In the genomic region with DNA sequence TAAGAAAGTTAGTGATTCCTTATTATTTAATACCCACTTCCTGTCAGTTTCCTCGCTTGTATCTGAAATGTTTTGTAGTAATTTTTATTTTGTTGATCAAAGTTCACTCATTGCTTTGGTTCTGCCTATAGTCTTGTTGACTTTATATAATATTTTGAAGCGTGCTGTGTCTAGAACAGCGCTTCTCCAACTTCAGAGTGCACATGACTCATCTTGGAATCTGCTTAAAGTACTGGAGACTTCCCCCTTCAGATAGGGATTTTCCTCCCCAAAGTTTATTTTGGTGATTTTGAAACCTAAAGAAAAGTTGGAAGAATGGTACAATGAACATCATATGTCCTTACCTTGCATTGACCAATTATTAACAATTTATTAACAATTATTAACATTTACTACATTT, we compare ENCODE assay signal across 11 cellular contexts. TPM values are rescaled to one million over a fixed set of nuclear protein-coding genes. Genes with fewer than 3 reads are reported as not detected.
DNase-seq lines count a peak whose midpoint lies in the region; ATAC-seq, FAIRE-seq and TF ChIP-seq lines count a peak whose summit lies in the region.
"Had no signal": no experiment of that assay in that cellular context is flagged by ENCODE, and none has a peak within 500 bp of the region (broad histone marks: within the 10 kb centered on the region; RNA-seq: fewer than 3 reads in every experiment).

No MANE protein-coding gene starts in this region.

- H3K4me3 Mint-ChIP-seq in stimulated activated naive CD8-positive, alpha-beta T cell treated with anti-CD3 and anti-CD28 coated beads, Interleukin-15, Interleukin-2, amounts not matched to agents 100 ng/mL and 50 ng/mL, for 24 hours = no peak overlapping the region
- H3K4me3 Mint-ChIP-seq in immature natural killer cell = no peak overlapping the region

- H3K4me3 ChIP-seq in K562 = no peak overlapping the region
- H3K4me3 ChIP-seq: SJSA1, vagina had no signal

- peaks cover 75% of the 10 kb centered on the region for H3K36me3 Mint-ChIP-seq in stimulated activated naive CD8-positive, alpha-beta T cell treated with anti-CD3 and anti-CD28 coated beads, Interleukin-15, Interleukin-2, amounts not matched to agents 100 ng/mL and 50 ng/mL, for 24 hours (ENCODE audit: low read depth)
- H3K36me3 Mint-ChIP-seq in immature natural killer cell = peaks cover 7 to 29% (median 10%) of the 10 kb centered on the region in 3 donors

- H3K27ac ChIP-seq in K562 (ENCODE audit: extremely low read depth, low read depth, low read length) = no peak overlapping the region
- H3K27ac ChIP-seq: SJSA1, WERI-Rb-1 had no signal

- no peaks in the 10 kb centered on the region for H3K9me3 Mint-ChIP-seq in stimulated activated naive CD8-positive, alpha-beta T cell treated with anti-CD3 and anti-CD28 coated beads, Interleukin-15, Interleukin-2, amounts not matched to agents 100 ng/mL and 50 ng/mL, for 24 hours
- H3K9me3 Mint-ChIP-seq in immature natural killer cell = no peaks in the 10 kb centered on the region

- no peaks in the 10 kb centered on the region for H3K9me1 ChIP-seq in K562 (ENCODE audit: control insufficient read depth, insufficient read depth, low read length)

- FAIRE-seq in K562 (lab: Jason Lieb, UNC) = no peak

- H3K9ac ChIP-seq in K562 (ENCODE audit: insufficient read depth in 1 of 2, low read depth in 2 of 2, low read length in 2 of 2) = no peak overlapping the region

- H3K36me3 ChIP-seq in K562 (ENCODE audit: control insufficient read depth, insufficient read depth, low read length) = peaks cover 84% of the 10 kb centered on the region

- intact Hi-C loops in K562 (cut with micrococcal nuclease) = loop anchor here (1.0 to 10.0 kb wide), 4 partner anchors 42 to 963 kb away; a partner anchor contains a TSS

- peak overlapping the region; percentile 52 for H3K27ac Mint-ChIP-seq in stimulated activated naive CD8-positive, alpha-beta T cell treated with anti-CD3 and anti-CD28 coated beads, Interleukin-15, Interleukin-2, amounts not matched to agents 100 ng/mL and 50 ng/mL, for 24 hours
- H3K27ac Mint-ChIP-seq in immature natural killer cell = peak overlapping the region; percentile 25 to 84 (median 54)

- H3K27me3 ChIP-seq in K562 (ENCODE audit: control insufficient read depth in 2 of 2, insufficient read depth in 2 of 2, low read length in 2 of 2) = no peaks in the 10 kb centered on the region
- H3K27me3 ChIP-seq: SJSA1, vagina had no signal

- TF ChIP-seq POLR2A in K562 (conservative IDR thresholded peaks at IDR 0.05) (no peak), erythroblast (IDR thresholded peaks at IDR 0.05; ENCODE audit: low read length) (no peak)

- BruUV-seq in K562 (replicated peaks; lab: Mats Ljungman, UMichigan) = no TSS peak

- CTCF ChIA-PET in K562 (lab: Yijun Ruan, JAX; ENCODE audit: low intra/inter-chr PET ratio) (interaction anchor here (0.7 to 3.7 kb wide), 5 partner anchors 14 to 985 kb away, joined by 3 to 38 read pairs (median 3); no protein-coding TSS in a partner anchor), HEK293T (lab: Yijun Ruan, JAX) (interaction anchor here (0.6 to 1.6 kb wide), 6 partner anchors 19 to 1764 kb away, joined by 3 to 12 read pairs (median 4); no protein-coding TSS in a partner anchor)

- peaks cover 10 to 18% of the 10 kb centered on the region in 2 experiments for H3K4me1 ChIP-seq in K562 (replicated peaks in 1 of 2; ENCODE audit: control insufficient read depth in 2 of 2, insufficient read depth in 2 of 2, low read length in 2 of 2)

- no peaks in the 10 kb centered on the region for H3K9me3 ChIP-seq in K562 (replicated peaks; ENCODE audit: control insufficient read depth, insufficient read depth, low read depth, low read length)
- H3K9me3 ChIP-seq: SJSA1, vagina had no signal

- in situ Hi-C loops in K562 (cut with MboI) = loop anchor here (10.0 kb wide), 1 partner anchor 985 kb away; no protein-coding TSS in a partner anchor

- no peak for ATAC-seq in stimulated activated naive CD8-positive, alpha-beta T cell treated with anti-CD3 and anti-CD28 coated beads, Interleukin-15, Interleukin-2, amounts not matched to agents 100 U/mL and 50 U/mL, for 24 hours
- ATAC-seq in K562 (no peak), GM18520 (IDR thresholded peaks at IDR 0.05; ENCODE audit: unreplicated experiment) (no peak)

- no peak for DNase-seq in stimulated activated naive CD8-positive, alpha-beta T cell treated with anti-CD3 and anti-CD28 coated beads, Interleukin-15, Interleukin-2, amounts not matched to agents 100 U/mL and 50 U/mL, for 24 hours
- no peak for DNase-seq in K562 (ENCODE audit: extremely low read depth in 1 of 4, low spot score in 3 of 4)
- DNase-seq in immature natural killer cell = no peak
- no peak for DNase-seq in AML-193 (lab: John Stamatoyannopoulos, UW)
- DNase-seq in erythroblast (lab: John Stamatoyannopoulos, UW) = no peak
- no peak for DNase-seq in HEK293T (ENCODE audit: extremely low spot score)

- TF ChIP-seq EP300 in K562 (IDR thresholded peaks at IDR 0.05; ENCODE audit: low read length) = no peak

- no peak overlapping the region for H3K4me2 ChIP-seq in K562 (ENCODE audit: insufficient read depth, low read length)

- H4K20me1 ChIP-seq in K562 (replicated peaks; ENCODE audit: control insufficient read depth, insufficient read depth, low read length) = peaks cover 26% of the 10 kb centered on the region

- peaks cover 72% of the 10 kb centered on the region for H3K79me2 ChIP-seq in K562 (ENCODE audit: control insufficient read depth, insufficient read depth, low read length)

- 91% methylated on average over 3 of the region's 3 CpGs for WGBS in K562 (ENCODE audit: insufficient coverage, low coverage, missing lambda C conversion rate)

- no peak for TF ChIP-seq CTCF in K562 (IDR thresholded peaks at IDR 0.05 in 2 of 3, conservative IDR thresholded peaks at IDR 0.05 in 1 of 3; ENCODE audit: insufficient read depth in 2 of 3, low read depth in 1 of 3, low read length in 3 of 3)

- H3K27me3 Mint-ChIP-seq in stimulated activated naive CD8-positive, alpha-beta T cell treated with anti-CD3 and anti-CD28 coated beads, Interleukin-15, Interleukin-2, amounts not matched to agents 100 ng/mL and 50 ng/mL, for 24 hours = no peaks in the 10 kb centered on the region
- peaks cover 3 to 11% (median 7%) of the 10 kb centered on the region in 3 donors for H3K27me3 Mint-ChIP-seq in immature natural killer cell (ENCODE audit: low read depth in 3 of 3)

- no peak overlapping the region for H2AFZ ChIP-seq in K562 (ENCODE audit: low read depth, low read length)

- TF ChIP-seq RAD21 in K562 (CRISPR knock-in tag; conservative IDR thresholded peaks at IDR 0.05 in 1 of 2, IDR thresholded peaks at IDR 0.05 in 1 of 2) = no peak

- H3K4me1 Mint-ChIP-seq in stimulated activated naive CD8-positive, alpha-beta T cell treated with anti-CD3 and anti-CD28 coated beads, Interleukin-15, Interleukin-2, amounts not matched to agents 100 ng/mL and 50 ng/mL, for 24 hours (ENCODE audit: low read depth) = peaks cover 56% of the 10 kb centered on the region
- peaks cover 24 to 44% of the 10 kb centered on the region in 2 donors for H3K4me1 Mint-ChIP-seq in immature natural killer cell

- POLR2A ChIA-PET in K562 (lab: Yijun Ruan, JAX) = interaction anchor here (0.6 to 3.4 kb wide), 8 partner anchors 8 to 92 kb away, joined by 3 to 20 read pairs (median 4); a partner anchor contains a TSS
- POLR2A ChIA-PET in HEK293T (lab: Yijun Ruan, JAX) = no interaction called here

TF ChIP-seq in K562, 482 proteins besides CTCF, POLR2A, EP300 and RAD21:
- TF ChIP-seq ARID1B (IDR thresholded peaks at IDR 0.05) (no peak), DACH1 (IDR thresholded peaks at IDR 0.05; ENCODE audit: partially characterized antibody) (peak; percentile 73)
TF ChIP-seq in K562: peak in this region for 1.

TF ChIP-seq in HEK293T, 16 proteins besides CTCF, POLR2A, EP300 and RAD21 (continues in another document):
- TF ChIP-seq FOXA1 (IDR thresholded peaks at IDR 0.05) = no peak
- no peak for TF ChIP-seq FOXK2 (IDR thresholded peaks at IDR 0.05)

RNA-seq across cellular contexts. Expression of a gene that starts 5.8 kb away (rescaled TPM):
- 9.9 and 40.2 TPM in 2 replicates for total RNA-seq in K562 (2011; cell fraction: chromatin; rRNA removed; ENCODE audit: low replicate concordance)
- total RNA-seq in K562 (2011; cell fraction: nucleolus; rRNA removed) = 75.5 and 100 TPM in 2 replicates
- 30.5 and 32.2 TPM in 2 replicates for total RNA-seq in K562 (2011; cell fraction: nucleoplasm; rRNA removed)
- total RNA-seq in K562 (2014; rRNA removed) (112 and 115 TPM in 2 replicates), K562 (2014; rRNA removed; fragmentation: Illumina TruSeq; extraction: Trizol) (3.2 and 5.0 TPM in 2 replicates), K562 (2015; rRNA removed; fragmentation: Illumina TruSeq; extraction: Trizol) (18.5 and 21.3 TPM in 2 replicates), K562 (2021) (79.9 and 82.9 TPM in 2 replicates)
- polyA plus RNA-seq in K562 (2011; rRNA removed) (13.7 and 19.5 TPM in 2 replicates), K562 (2014; fragmentation: Illumina TruSeq; extraction: Trizol) (4.0 and 11.3 TPM in 2 replicates), K562 (2014; fragmentation: Nextera tagmentation; extraction: Ambion mirVana) (1 to 10 TPM in 1 of 2 experiments, under 1 TPM in 1; 0.41 to 1.4 TPM), K562 (2014; rRNA removed) (89.4 and 98.3 TPM in 2 replicates), immature natural killer cell (10 to 100 TPM; 27.5 to 47.5 (median 42.8) TPM)
- polyA plus RNA-seq in K562 (2011; cell fraction: cytosol; rRNA removed) = 22.6 and 106 TPM in 2 replicates
- polyA plus RNA-seq in K562 (2011; cell fraction: nucleus; rRNA removed) = 73.7 and 157 TPM in 2 replicates
- polyA plus RNA-seq in K562 (2012) = 39.2 and 59.3 TPM in 2 replicates
- 1.0 and 2.8 TPM in 2 replicates for polyA minus RNA-seq in K562 (2011; rRNA and poly(A)+ RNA removed)
- 9.5 and 13.7 TPM in 2 replicates for polyA minus RNA-seq in K562 (2011; cell fraction: cytosol; rRNA and poly(A)+ RNA removed)
- polyA minus RNA-seq in K562 (2011; cell fraction: nucleus; rRNA and poly(A)+ RNA removed) = 17.2 and 17.6 TPM in 2 replicates

RNA-seq across cellular contexts. Expression of a gene that starts 19.4 kb away (rescaled TPM):
- total RNA-seq in K562 (2011; cell fraction: chromatin; rRNA removed; ENCODE audit: low replicate concordance) = 126 and 193 TPM in 2 replicates
- total RNA-seq in K562 (2011; cell fraction: nucleolus; rRNA removed) = 95.3 and 108 TPM in 2 replicates
- total RNA-seq in K562 (2011; cell fraction: nucleoplasm; rRNA removed) = 134 and 160 TPM in 2 replicates
- total RNA-seq in K562 (2014; rRNA removed) (188 and 201 TPM in 2 replicates), K562 (2014; rRNA removed; fragmentation: Illumina TruSeq; extraction: Trizol) (450 and 500 TPM in 2 replicates), K562 (2015; rRNA removed; fragmentation: Illumina TruSeq; extraction: Trizol) (331 and 336 TPM in 2 replicates), K562 (2021) (398 and 422 TPM in 2 replicates)
- polyA plus RNA-seq in K562 (2011; rRNA removed) (139 and 166 TPM in 2 replicates), K562 (2014; fragmentation: Illumina TruSeq; extraction: Trizol) (379 and 424 TPM in 2 replicates), K562 (2014; fragmentation: Nextera tagmentation; extraction: Ambion mirVana) (100 to 1,000 TPM; 208 to 250 TPM), K562 (2014; rRNA removed) (198 and 219 TPM in 2 replicates), immature natural killer cell (100 to 1,000 TPM; 126 to 191 (median 148) TPM)
- polyA plus RNA-seq in K562 (2011; cell fraction: cytosol; rRNA removed) = 67.4 and 154 TPM in 2 replicates
- 117 and 202 TPM in 2 replicates for polyA plus RNA-seq in K562 (2011; cell fraction: nucleus; rRNA removed)
- polyA plus RNA-seq in K562 (2012) = 354 and 375 TPM in 2 replicates
- polyA minus RNA-seq in K562 (2011; rRNA and poly(A)+ RNA removed) = 177 and 198 TPM in 2 replicates
- polyA minus RNA-seq in K562 (2011; cell fraction: cytosol; rRNA and poly(A)+ RNA removed) = 116 and 122 TPM in 2 replicates
- polyA minus RNA-seq in K562 (2011; cell fraction: nucleus; rRNA and poly(A)+ RNA removed) = 47.5 and 87.7 TPM in 2 replicates
